ENCODE assay signal across 25 cellular contexts in genomic region chr13:27745301-27745700, GRCh38. TPM values are rescaled to one million over a fixed set of nuclear protein-coding genes. Genes with fewer than 3 reads are reported as not detected.
A peak's percentile ranks its signal among the peaks of the same experiment; 100 is the strongest.
DNase-seq lines count a peak whose midpoint lies in the region; TF ChIP-seq lines count a peak whose summit lies in the region.
"Had no signal": no experiment of that assay in that cellular context is flagged by ENCODE, and none has a peak within 500 bp of the region (broad histone marks: within the 10 kb centered on the region; RNA-seq: fewer than 3 reads in every experiment).

No MANE protein-coding gene starts in this region.

- H3K36me3 ChIP-seq in H7 (replicated peaks; ENCODE audit: control insufficient read depth, insufficient read depth, low read length): no peaks in the 10 kb centered on the region
- H3K36me3 ChIP-seq in ectodermal cell (ENCODE audit: control insufficient read depth, insufficient read depth, low read length): no peaks in the 10 kb centered on the region
- H3K36me3 ChIP-seq in iPS-20b (ENCODE audit: insufficient read depth, low read depth, low read length): no peaks in the 10 kb centered on the region
- H3K36me3 ChIP-seq: MG63 had no signal

- POLR2A ChIA-PET in MCF 10A (lab: Yijun Ruan, JAX): interaction anchor here (0.7 kb wide), 1 partner anchor 427 kb away, joined by 4 read pairs; no protein-coding TSS in a partner anchor

- H3K4me3 ChIP-seq in H7 (ENCODE audit: insufficient read depth, low read depth, low read length) (no peak overlapping the region), ectodermal cell (ENCODE audit: insufficient read depth, low read depth, low read length) (no peak overlapping the region), iPS-20b (ENCODE audit: low read length) (peak overlapping the region; percentile 29; the same call in 1 of the 2 replicates)
- H3K4me3 ChIP-seq: MG63 had no signal

- no peaks in the 10 kb centered on the region; the same call in 1 of the 2 replicates for H3K27me3 ChIP-seq in H7 (ENCODE audit: control insufficient read depth, insufficient read depth, low read length)
- H3K27me3 ChIP-seq in ectodermal cell (ENCODE audit: control insufficient read depth, insufficient read depth, low read length, poor library complexity, severe bottlenecking): no peaks in the 10 kb centered on the region
- no peaks in the 10 kb centered on the region for H3K27me3 ChIP-seq in iPS-20b (ENCODE audit: insufficient read depth, low read length)
- H3K27me3 ChIP-seq: MG63 had no signal

- 68 to 72% methylated on average over 5 of the region's 5 CpGs for WGBS in ectodermal cell, 2 experiments

- no peaks in the 10 kb centered on the region for H3K9me3 Mint-ChIP-seq in MCF 10A (ENCODE audit: unreplicated experiment)
- H3K9me3 Mint-ChIP-seq: CD4-positive, alpha-beta memory T cell had no signal

- no peak overlapping the region for H3K27ac Mint-ChIP-seq in MCF 10A (ENCODE audit: low read depth, unreplicated experiment)
- H3K27ac Mint-ChIP-seq: CD4-positive, alpha-beta memory T cell had no signal

- H3K9ac ChIP-seq in iPS-20b (ENCODE audit: low read depth, low read length): peak overlapping the region; percentile 7; the same call in 1 of the 2 replicates

- peak overlapping the region; percentile 55 for H3K27ac ChIP-seq in ectodermal cell (ENCODE audit: insufficient read depth, low read depth, low read length, poor library complexity, severe bottlenecking)
- H3K27ac ChIP-seq in iPS-20b (ENCODE audit: low read length): no peak overlapping the region
- H3K27ac ChIP-seq: RWPE1 had no signal

- TF ChIP-seq CTCF in MCF 10A (IDR thresholded peaks at IDR 0.05; ENCODE audit: unreplicated experiment): no peak

- H3K4me1 ChIP-seq in ectodermal cell (ENCODE audit: control insufficient read depth, insufficient read depth, low read length) (peaks cover 16% of the 10 kb centered on the region), iPS-20b (ENCODE audit: insufficient read depth, low read length) (peaks cover 12% of the 10 kb centered on the region; the same call in 1 of the 2 replicates)

- CTCF ChIA-PET in MCF 10A (lab: Yijun Ruan, JAX): interaction anchor here (0.7 kb wide), 1 partner anchor 73 kb away, joined by 5 read pairs; no protein-coding TSS in a partner anchor

- no peaks in the 10 kb centered on the region for H3K27me3 Mint-ChIP-seq in MCF 10A (ENCODE audit: insufficient read depth, unreplicated experiment)

- H3K9me3 ChIP-seq in ectodermal cell (ENCODE audit: control insufficient read depth, low read length) (no peaks in the 10 kb centered on the region), iPS-20b (ENCODE audit: insufficient read depth, low read depth, low read length) (no peaks in the 10 kb centered on the region)
- H3K9me3 ChIP-seq: MG63 had no signal

- H3K4me1 Mint-ChIP-seq in MCF 10A (ENCODE audit: insufficient read depth, unreplicated experiment): no peaks in the 10 kb centered on the region

- H3K36me3 Mint-ChIP-seq in MCF 10A (ENCODE audit: insufficient read depth, unreplicated experiment): no peaks in the 10 kb centered on the region
- H3K36me3 Mint-ChIP-seq: CD4-positive, alpha-beta memory T cell had no signal

- peak; percentile 40 for DNase-seq in H7
- peak; percentile 8 for DNase-seq in retina
- DNase-seq in HPDE6-E6E7 (ENCODE audit: extremely low spot score): no peak
- no peak for DNase-seq in MCF 10A (ENCODE audit: unreplicated experiment)
- DNase-seq in hepatic stellate cell (ENCODE audit: low spot score): no peak
- DNase-seq: C1 segment of cervical spinal cord; CD4-positive, alpha-beta memory T cell; COR-L47; DMS53; HCEC 1CT; KBM-7; MG63; NCI-H2029; NCI-H2227 treated with DMSO at 0.1 percent for 48 hours; SHP77 had no signal

- H3K4me3 Mint-ChIP-seq in MCF 10A (ENCODE audit: unreplicated experiment): no peak overlapping the region
- H3K4me3 Mint-ChIP-seq: CD4-positive, alpha-beta memory T cell had no signal

- BruUV-seq in MCF 10A (replicated peaks; lab: Mats Ljungman, UMichigan): no TSS peak

- intact Hi-C loops in MCF 10A (cut with micrococcal nuclease): no loop called here

RNA-seq across cellular contexts. Expression of gene GSX1, which starts 47.0 kb away (rescaled TPM):
- not detected in 2 replicates for total RNA-seq in H7 (2014; rRNA removed; shearing (Covaris generic))
- not detected for polyA plus RNA-seq in ectodermal cell (2013, experiment 1 of 4)
- not detected for polyA plus RNA-seq in ectodermal cell (2013, experiment 2 of 4)
- polyA plus RNA-seq in ectodermal cell (2013, experiment 3 of 4): not detected
- 0.32 TPM for polyA plus RNA-seq in ectodermal cell (2013, experiment 4 of 4)
- total RNA-seq in MCF 10A (2022): not detected in 2 replicates
- total RNA-seq: CD4-positive, alpha-beta memory T cell; Daoy; G401; HT1080; LHCN-M2; NCI-H460; SK-MEL-5 had no signal
- polyA plus RNA-seq: AG04450; CD4-positive, alpha-beta memory T cell had no signal

Comparison
In these comparisons a context has a peak if more than half of its experiments do, and no peak if none do; other contexts are left out.
1. DNase-seq: peak in H7 (single experiment) and retina (single experiment); none in HPDE6-E6E7 (single experiment), MCF 10A (single experiment) and hepatic stellate cell (single experiment).